15 cellular contexts compared by ENCODE assay signal in the genomic region with DNA sequence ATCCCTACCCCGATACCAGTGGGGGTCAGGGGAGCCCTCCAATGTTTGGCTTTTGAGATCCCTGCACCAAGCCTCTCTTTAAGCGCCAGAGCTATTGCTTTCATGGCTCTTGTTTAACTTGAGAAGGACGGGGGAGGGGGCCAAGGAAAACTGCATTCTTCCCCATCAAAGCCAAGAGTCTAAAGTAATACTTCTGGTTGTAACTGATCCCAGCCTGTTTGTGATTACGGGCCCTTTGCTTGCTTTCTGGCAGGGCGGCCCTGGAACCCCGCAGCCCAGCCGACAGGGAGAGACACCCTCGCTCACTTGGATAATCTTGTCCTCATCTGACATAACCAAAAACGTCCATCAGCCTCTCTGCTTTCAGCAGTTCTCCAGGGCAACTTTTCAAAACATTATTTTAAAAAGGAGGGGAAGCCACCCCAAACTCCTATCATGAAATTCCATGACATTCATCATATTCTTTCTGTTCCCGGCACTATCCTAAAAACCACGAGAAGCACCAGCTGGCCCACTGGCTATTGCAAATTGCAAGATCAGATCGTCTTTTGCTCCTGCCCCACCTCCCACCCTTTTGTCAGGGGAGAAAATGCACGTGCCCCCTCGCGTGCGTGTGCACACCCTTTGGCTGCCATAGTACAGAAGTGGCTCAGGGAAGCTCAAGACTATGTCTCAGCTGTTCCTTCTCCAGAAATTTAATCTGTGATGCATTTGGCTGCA.
DNase-seq lines count a peak whose midpoint lies in the region; ATAC-seq, FAIRE-seq and TF ChIP-seq lines count a peak whose summit lies in the region.
"Had no signal": no experiment of that assay in that cellular context is flagged by ENCODE, and none has a peak within 500 bp of the region (broad histone marks: within the 10 kb centered on the region; RNA-seq: fewer than 3 reads in every experiment).

No MANE protein-coding gene starts in this region.

- H3K9me3 ChIP-seq in BLaER1 treated with 17β-estradiol and CSF1 and Interleukin-3, amounts not matched to agents 10 nM and 100 nM (replicated peaks in 1 of 11): no peaks in the 10 kb centered on the region
- no peaks in the 10 kb centered on the region for H3K9me3 ChIP-seq in mesenchymal stem cell (ENCODE audit: control insufficient read depth, low read length)
- H3K9me3 ChIP-seq in stomach smooth muscle (ENCODE audit: control insufficient read depth in 2 of 2, low read length in 2 of 2): no peaks in the 10 kb centered on the region
- no peaks in the 10 kb centered on the region for H3K9me3 ChIP-seq in small intestine (ENCODE audit: control insufficient read depth, low read depth)
- H3K9me3 ChIP-seq: spleen had no signal

- no peak overlapping the region for H3K27ac ChIP-seq in BLaER1 treated with 17β-estradiol and CSF1 and Interleukin-3, amounts not matched to agents 10 nM and 100 nM
- no peak overlapping the region for H3K27ac ChIP-seq in mesenchymal stem cell (ENCODE audit: low read length, poor library complexity, severe bottlenecking)
- H3K27ac ChIP-seq in stomach smooth muscle (ENCODE audit: low read length): peak overlapping the region; percentile 66
- peak overlapping the region in 1 of 2 donors; percentile 62 for H3K27ac ChIP-seq in small intestine (ENCODE audit: low read depth in 1 of 2, low read length in 1 of 2)

- H2BK12ac ChIP-seq in mesenchymal stem cell (ENCODE audit: low read length in 2 of 2): no peak overlapping the region

- H2BK120ac ChIP-seq in mesenchymal stem cell (ENCODE audit: low read depth, low read length): no peak overlapping the region

- H4K8ac ChIP-seq in mesenchymal stem cell (ENCODE audit: low read length): no peak overlapping the region

- peak overlapping the region; percentile 26 for H2BK15ac ChIP-seq in mesenchymal stem cell (ENCODE audit: low read depth, poor library complexity, severe bottlenecking)

- ATAC-seq in GM21360 (IDR thresholded peaks at IDR 0.05; ENCODE audit: unreplicated experiment) (no peak), HG03571 (IDR thresholded peaks at IDR 0.05; ENCODE audit: unreplicated experiment) (no peak)
- ATAC-seq: stimulated activated naive CD8-positive, alpha-beta T cell treated with anti-CD3 and anti-CD28 coated beads, Interleukin-15, Interleukin-2, amounts not matched to agents 100 U/mL and 50 U/mL, for 24 hours had no signal

- H2BK5ac ChIP-seq in mesenchymal stem cell (ENCODE audit: low read depth, low read length, poor library complexity, severe bottlenecking): no peak overlapping the region

- no peak overlapping the region for H3K14ac ChIP-seq in mesenchymal stem cell (ENCODE audit: low read length in 2 of 2)

- H4K91ac ChIP-seq in mesenchymal stem cell (ENCODE audit: low read length): no peak overlapping the region

- peak overlapping the region in 9 of 11 experiments; percentile 64 to 95 (median 84); a peak in 10 of 22 replicates for H3K4me2 ChIP-seq in BLaER1 treated with 17β-estradiol and CSF1 and Interleukin-3, amounts not matched to agents 10 nM and 100 nM
- H3K4me2 ChIP-seq in mesenchymal stem cell (ENCODE audit: low read length, poor library complexity, severe bottlenecking): no peak overlapping the region

- H3K9ac ChIP-seq in BLaER1 treated with 17β-estradiol and CSF1 and Interleukin-3, amounts not matched to agents 10 nM and 100 nM: no peak overlapping the region
- H3K9ac ChIP-seq in mesenchymal stem cell (ENCODE audit: low read length) (peak overlapping the region; percentile 46), stomach smooth muscle (ENCODE audit: low read length in 2 of 2) (no peak overlapping the region)

- H3K4me3 ChIP-seq in BLaER1 treated with 17β-estradiol and CSF1 and Interleukin-3, amounts not matched to agents 10 nM and 100 nM: no peak overlapping the region
- H3K4me3 ChIP-seq in choroid plexus epithelial cell (ENCODE audit: low read depth, low read length) (no peak overlapping the region), mesenchymal stem cell (ENCODE audit: insufficient read depth in 1 of 2, low read depth in 1 of 2, low read length in 2 of 2) (peak overlapping the region in 1 of 2 experiments; percentile 12), stomach smooth muscle (ENCODE audit: low read length in 2 of 2) (peak overlapping the region in 1 of 2 donors; percentile 52), small intestine (ENCODE audit: low read depth in 1 of 2, low read length in 2 of 2) (no peak overlapping the region)
- H3K4me3 ChIP-seq: lung, spleen had no signal

- peaks cover 69 to 99% (median 79%) of the 10 kb centered on the region in 11 experiments for H4K20me1 ChIP-seq in BLaER1 treated with 17β-estradiol and CSF1 and Interleukin-3, amounts not matched to agents 10 nM and 100 nM

- peaks cover 7% of the 10 kb centered on the region for H3K79me1 ChIP-seq in mesenchymal stem cell (replicated peaks; ENCODE audit: low read length, poor library complexity, severe bottlenecking)

- no peak for TF ChIP-seq CTCF in choroid plexus epithelial cell (conservative IDR thresholded peaks at IDR 0.05; ENCODE audit: low read depth, low read length)

- H3K18ac ChIP-seq in mesenchymal stem cell (ENCODE audit: low read depth in 1 of 2, low read length in 2 of 2): no peak overlapping the region

- WGBS in mesenchymal stem cell: 79% methylated on average over 16 of the region's 16 CpGs
- WGBS in small intestine, 3 donors: 64 to 84% (median 81%) methylated on average over 16 of the region's 16 CpGs

- peaks cover 60 to 88% (median 80%) of the 10 kb centered on the region in 11 experiments for H3K36me3 ChIP-seq in BLaER1 treated with 17β-estradiol and CSF1 and Interleukin-3, amounts not matched to agents 10 nM and 100 nM
- H3K36me3 ChIP-seq in mesenchymal stem cell (ENCODE audit: control insufficient read depth in 1 of 2, insufficient read depth in 2 of 2, low read depth in 1 of 2, low read length in 2 of 2): peaks cover 10 to 54% of the 10 kb centered on the region in 2 experiments
- H3K36me3 ChIP-seq in stomach smooth muscle (ENCODE audit: control insufficient read depth in 2 of 2, insufficient read depth in 2 of 2, low read length in 2 of 2): peaks cover 6 to 16% of the 10 kb centered on the region in 2 donors
- H3K36me3 ChIP-seq in small intestine (ENCODE audit: control insufficient read depth in 2 of 2, insufficient read depth in 2 of 2, low read length in 2 of 2): no peaks in the 10 kb centered on the region

- peaks cover 64 to 99% (median 86%) of the 10 kb centered on the region in 10 experiments for H3K4me1 ChIP-seq in BLaER1 treated with 17β-estradiol and CSF1 and Interleukin-3, amounts not matched to agents 10 nM and 100 nM
- H3K4me1 ChIP-seq in mesenchymal stem cell (ENCODE audit: control insufficient read depth, insufficient read depth, low read depth, low read length) (peaks cover 9% of the 10 kb centered on the region), stomach smooth muscle (ENCODE audit: control insufficient read depth, insufficient read depth, low read length) (peaks cover 80% of the 10 kb centered on the region), small intestine (ENCODE audit: control insufficient read depth in 2 of 2, insufficient read depth in 1 of 2, low read depth in 1 of 2, low read length in 1 of 2) (peaks cover under 1 to 9% of the 10 kb centered on the region in 2 donors)

- no peak overlapping the region for H3K4ac ChIP-seq in mesenchymal stem cell (ENCODE audit: low read depth in 1 of 2, low read length in 2 of 2)

- H2AFZ ChIP-seq in mesenchymal stem cell (ENCODE audit: low read depth, low read length): no peak overlapping the region

- H2AK5ac ChIP-seq in mesenchymal stem cell (ENCODE audit: low read length, severe bottlenecking): no peak overlapping the region

- no peak for FAIRE-seq in small intestine (lab: Jason Lieb, UNC)

- H3K27me3 ChIP-seq in BLaER1 treated with 17β-estradiol and CSF1 and Interleukin-3, amounts not matched to agents 10 nM and 100 nM: no peaks in the 10 kb centered on the region
- H3K27me3 ChIP-seq in mesenchymal stem cell (ENCODE audit: control insufficient read depth in 1 of 2, insufficient read depth in 1 of 2, low read length in 2 of 2) (no peaks in the 10 kb centered on the region), stomach smooth muscle (ENCODE audit: control insufficient read depth in 1 of 2, insufficient read depth in 2 of 2, low read length in 2 of 2) (no peaks in the 10 kb centered on the region), small intestine (ENCODE audit: control insufficient read depth in 2 of 2, insufficient read depth in 2 of 2, low read length in 2 of 2) (no peaks in the 10 kb centered on the region)
- H3K27me3 ChIP-seq: spleen had no signal

- no peak overlapping the region for H3K23ac ChIP-seq in mesenchymal stem cell (ENCODE audit: low read length in 2 of 2)

- peak; percentile 39 for DNase-seq in choroid plexus epithelial cell (ENCODE audit: low read depth)
- no peak for DNase-seq in mesenchymal stem cell
- no peak for DNase-seq in small intestine
- no peak for DNase-seq in NCI-H1092 treated with DMSO at 0.1 percent for 48 hours (lab: John Stamatoyannopoulos, UW)
- DNase-seq: activated CD4-positive, alpha-beta T cell treated with anti-CD3 and anti-CD28 coated beads, Interleukin-2, amount 50 U/mL, for 4 hours; cortex of kidney; erythroblast; NCI-H1694; spleen; stimulated activated naive CD8-positive, alpha-beta T cell treated with anti-CD3 and anti-CD28 coated beads, Interleukin-15, Interleukin-2, amounts not matched to agents 100 U/mL and 50 U/mL, for 24 hours had no signal
